In genomic region chr2:65055427-65056214, GRCh38 we compare ENCODE assay signal across 8 cellular contexts.
DNase-seq lines count a peak whose midpoint lies in the region; ATAC-seq lines count a peak whose summit lies in the region.

No MANE protein-coding gene starts in this region.

- DNase-seq in AML-193 (lab: John Stamatoyannopoulos, UW) (peak; percentile 23 to 52), NCI-H69 (lab: John Stamatoyannopoulos, UW) (peak; percentile 83), adipocyte (ENCODE audit: low read depth) (no peak), NCI-H1048 (lab: John Stamatoyannopoulos, UW) (no peak)
- DNase-seq in stimulated activated CD4-positive, alpha-beta T cell treated with anti-CD3 and anti-CD28 coated beads, Interleukin-1b, Interleukin-23, amount 100 ng/mL, for 24 hours (ENCODE audit: low read depth in 4 of 4, low spot score in 1 of 4) = peak in 3 of 4 experiments; percentile 18 to 42 (median 33)

- H3K4me3 ChIP-seq in adipocyte (ENCODE audit: low read length) (peak overlapping the region; percentile 89), iPS-18c (ENCODE audit: insufficient read depth, low read depth, low read length) (peak overlapping the region; percentile 85)

- peak overlapping the region; percentile 89 for H3K9ac ChIP-seq in adipocyte (ENCODE audit: low read length)

- no peaks in the 10 kb centered on the region for H3K27me3 ChIP-seq in adipocyte (replicated peaks; ENCODE audit: control insufficient read depth, insufficient read depth, low read length)

- peak; percentile 38 for ATAC-seq in GM18867 (IDR thresholded peaks at IDR 0.05; ENCODE audit: unreplicated experiment)
- peak; percentile 9 for ATAC-seq in HG03060 (IDR thresholded peaks at IDR 0.05; ENCODE audit: low read depth, unreplicated experiment)

- peaks cover 14% of the 10 kb centered on the region for H3K4me1 ChIP-seq in adipocyte (ENCODE audit: control insufficient read depth, insufficient read depth, low read length)

- no peaks in the 10 kb centered on the region for H3K36me3 ChIP-seq in adipocyte (ENCODE audit: control insufficient read depth, insufficient read depth, low read length, severe bottlenecking)

- no peaks in the 10 kb centered on the region for H3K9me3 ChIP-seq in adipocyte (ENCODE audit: control insufficient read depth, low read length)
- H3K9me3 ChIP-seq in iPS-18c (ENCODE audit: control insufficient read depth, insufficient read depth, low read length) = no peaks in the 10 kb centered on the region

Comparison
In these comparisons a context has a peak if more than half of its experiments do, and no peak if none do; other contexts are left out.
1. DNase-seq: peak in AML-193 (2 of 2), NCI-H69 (single experiment) and stimulated activated CD4-positive, alpha-beta T cell treated with anti-CD3 and anti-CD28 coated beads, Interleukin-1b, Interleukin-23, amount 100 ng/mL, for 24 hours (3 of 4); none in adipocyte (single experiment) and NCI-H1048 (single experiment).